Comparison of ENCODE assay signal across 19 cellular contexts in genomic region chr9:116230233-116230632, GRCh38.
DNase-seq lines count a peak whose midpoint lies in the region; ATAC-seq and TF ChIP-seq lines count a peak whose summit lies in the region.
"Had no signal": no experiment of that assay in that cellular context is flagged by ENCODE, and none has a peak within 500 bp of the region (broad histone marks: within the 10 kb centered on the region; RNA-seq: fewer than 3 reads in every experiment).

No MANE protein-coding gene starts in this region.

- ATAC-seq in omental fat pad (ENCODE audit: low FRiP score) = peak; percentile 51
- ATAC-seq: GM23338 had no signal

- intact Hi-C loops in dorsolateral prefrontal cortex (cut with DNase I) = no loop called here

- H3K36me3 ChIP-seq in ACC112 (ENCODE audit: insufficient read depth, low read length) = peaks cover 15% of the 10 kb centered on the region
- peaks cover 98% of the 10 kb centered on the region for H3K36me3 ChIP-seq in SK-N-MC (ENCODE audit: insufficient read depth, low read length)
- H3K36me3 ChIP-seq: BE2C had no signal

- H3K79me2 ChIP-seq in ACC112 (ENCODE audit: control insufficient read depth, insufficient read depth, low read length, unreplicated experiment) = no peaks in the 10 kb centered on the region

- H3K4me3 ChIP-seq in ACC112 (ENCODE audit: low read depth, low read length) = no peak overlapping the region
- H3K4me3 ChIP-seq in SK-N-MC = no peak overlapping the region
- H3K4me3 ChIP-seq in dorsolateral prefrontal cortex = no peak overlapping the region
- H3K4me3 ChIP-seq: GM23338 had no signal

- H3K27me3 ChIP-seq in ACC112 (ENCODE audit: insufficient read depth, low read length) (no peaks in the 10 kb centered on the region), dorsolateral prefrontal cortex (peaks cover 0 to 8% (median 0%) of the 10 kb centered on the region in 45 donors)
- H3K27me3 ChIP-seq: BE2C had no signal

- no peak overlapping the region for H3K9ac ChIP-seq in SK-N-MC (ENCODE audit: insufficient read length)

- H3K27ac ChIP-seq in ACC112 (ENCODE audit: low read depth, low read length) (peak overlapping the region; percentile 30), SK-N-MC (peak overlapping the region; percentile 14; the same call in 1 of the 2 replicates), dorsolateral prefrontal cortex (no peak overlapping the region)

- TF ChIP-seq CTCF in omental fat pad (IDR thresholded peaks at IDR 0.05) (no peak), dorsolateral prefrontal cortex (IDR thresholded peaks at IDR 0.05 in 54 of 56, conservative IDR thresholded peaks at IDR 0.05 in 2 of 56; ENCODE audit: low read depth in 1 of 56, partially characterized antibody in 56 of 56) (no peak)

- DNase-seq in SK-N-MC (ENCODE audit: low read depth, low spot score) (no peak), fibroblast of peridontal ligament (ENCODE audit: extremely low read depth) (peak; percentile 51), omental fat pad (ENCODE audit: low spot score) (no peak), dorsolateral prefrontal cortex (no peak), AG08396 (ENCODE audit: low spot score) (no peak)
- no peak for DNase-seq in stimulated activated naive CD4-positive, alpha-beta T cell (lab: John Stamatoyannopoulos, UW)
- DNase-seq in stimulated activated CD4-positive, alpha-beta T cell treated with anti-CD3 and anti-CD28 coated beads, Interleukin-15, amount 100 ng/mL, for 24 hours = no peak
- DNase-seq: BE2C; C1 segment of cervical spinal cord; CD4-positive, CD25-positive, alpha-beta regulatory T cell; CD8-positive, alpha-beta memory T cell; COR-L47; DMS 273 treated with DMSO at 0.1 percent for 48 hours; DMS53; DND-41; EL; HCEC 1CT had no signal

- peaks cover 42% of the 10 kb centered on the region for H3K4me1 ChIP-seq in ACC112 (ENCODE audit: control insufficient read depth, insufficient read depth, low read length, unreplicated experiment)
- H3K4me1 ChIP-seq: BE2C had no signal

- H3K9me3 ChIP-seq in SK-N-MC (ENCODE audit: low read depth, low read length) = no peaks in the 10 kb centered on the region
- H3K9me3 ChIP-seq: BE2C had no signal

- H2AFZ ChIP-seq in ACC112 (ENCODE audit: low read length, unreplicated experiment) = no peak overlapping the region
- H2AFZ ChIP-seq: GM23338 had no signal

Comparison
In these comparisons a context has a peak if more than half of its experiments do, and no peak if none do; other contexts are left out.
1. H3K27ac ChIP-seq: peak in ACC112 (single experiment) and SK-N-MC (single experiment); none in dorsolateral prefrontal cortex (0 of 59).